9 cellular contexts compared by ENCODE assay signal in the genomic region with DNA sequence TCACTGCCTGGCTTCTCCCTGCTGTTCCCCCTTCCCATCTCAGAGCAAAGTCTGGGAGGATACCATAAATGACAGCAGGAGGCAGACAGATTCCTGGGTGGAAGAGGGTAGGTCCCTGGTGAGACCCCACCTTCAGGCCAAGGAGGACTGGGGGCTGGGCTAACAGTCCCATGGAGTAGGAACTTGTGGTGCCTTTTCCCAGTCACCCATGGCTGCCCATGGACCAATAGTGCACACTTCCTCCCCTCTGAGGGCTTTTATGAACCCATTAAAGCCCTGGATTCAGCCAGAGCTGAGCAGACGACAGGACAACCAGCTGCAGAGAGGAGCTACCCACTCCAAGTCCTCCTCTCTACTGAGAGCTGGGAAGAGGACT. TPM values are rescaled to one million over a fixed set of nuclear protein-coding genes. Genes with fewer than 3 reads are reported as not detected.
DNase-seq lines count a peak whose midpoint lies in the region; ATAC-seq, FAIRE-seq and TF ChIP-seq lines count a peak whose summit lies in the region.
"Had no signal": no experiment of that assay in that cellular context is flagged by ENCODE, and none has a peak within 500 bp of the region (broad histone marks: within the 10 kb centered on the region; RNA-seq: fewer than 3 reads in every experiment).

No MANE protein-coding gene starts in this region.

- ATAC-seq in HepG2 (peak; percentile 56), upper lobe of right lung (peak; percentile 5), HG02798 (IDR thresholded peaks at IDR 0.05; ENCODE audit: poor library complexity, unreplicated experiment) (no peak)

- no peak for TF ChIP-seq CTCF in left ventricle myocardium inferior (IDR thresholded peaks at IDR 0.05; ENCODE audit: borderline replicate concordance)
- no peak for TF ChIP-seq CTCF in right atrium auricular region (IDR thresholded peaks at IDR 0.05)
- TF ChIP-seq CTCF in HepG2 (CRISPR knock-in tag; IDR thresholded peaks at IDR 0.05): 0 out of 2 replicates have a peak, but pooled peaks have one; percentile 9
- TF ChIP-seq CTCF in upper lobe of right lung (IDR thresholded peaks at IDR 0.05): no peak

- H3K27me3 ChIP-seq in left ventricle myocardium inferior (ENCODE audit: low read depth) (no peaks in the 10 kb centered on the region), right atrium auricular region (no peaks in the 10 kb centered on the region), HepG2 (ENCODE audit: control insufficient read depth in 1 of 2, insufficient read depth in 2 of 2, low read length in 2 of 2) (no peaks in the 10 kb centered on the region; a peak in 1 of 5 replicates), upper lobe of right lung (no peaks in the 10 kb centered on the region)

- H3K4me3 ChIP-seq in left ventricle myocardium inferior (peak overlapping the region; percentile 57), right atrium auricular region (peak overlapping the region in 1 of 2 donors; percentile 40), HepG2 (replicated peaks in 1 of 3; ENCODE audit: insufficient read depth in 1 of 3, low read depth in 2 of 3, low read length in 3 of 3) (peak overlapping the region; percentile 53 to 78 (median 58)), upper lobe of right lung (no peak overlapping the region)

- in situ Hi-C loops in HepG2 (cut with HindIII; ENCODE audit: extremely low pct_ligation_motif_present, low pct_unique_long_range_greater_than_20kb): no loop called here

- no peaks in the 10 kb centered on the region for H3K9me3 Mint-ChIP-seq in activated naive CD8-positive, alpha-beta T cell treated with anti-CD3 and anti-CD28 coated beads for 36 hours

- no peaks in the 10 kb centered on the region for H3K27me3 Mint-ChIP-seq in activated naive CD8-positive, alpha-beta T cell treated with anti-CD3 and anti-CD28 coated beads for 36 hours

- no peak for DNase-seq in left ventricle myocardium inferior
- no peak for DNase-seq in right atrium auricular region (ENCODE audit: low spot score)
- DNase-seq in activated naive CD8-positive, alpha-beta T cell treated with anti-CD3 and anti-CD28 coated beads for 36 hours: no peak
- no peak for DNase-seq in HepG2 (ENCODE audit: low spot score)
- DNase-seq in upper lobe of right lung: no peak
- no peak for DNase-seq in posterior cingulate gyrus
- no peak for DNase-seq in stimulated activated CD4-positive, alpha-beta T cell treated with anti-CD3 and anti-CD28 coated beads, Interleukin-2, amount 100 ng/mL, for 24 hours
- DNase-seq: GDM1 had no signal

- WGBS in HepG2 (ENCODE audit: low lambda C conversion rate): 22% methylated on average over 1 of the region's 1 CpG

- POLR2A ChIA-PET in HepG2 (lab: Yijun Ruan, JAX): interaction anchor here (0.5 to 2.2 kb wide), 6 partner anchors 9 to 264 kb away, joined by 3 to 11 read pairs (median 4); a partner anchor contains a TSS

- H3K36me3 ChIP-seq in left ventricle myocardium inferior (no peaks in the 10 kb centered on the region), right atrium auricular region (no peaks in the 10 kb centered on the region), HepG2 (replicated peaks in 1 of 2; ENCODE audit: control insufficient read depth in 1 of 2, insufficient read depth in 2 of 2, low read length in 2 of 2) (no peaks in the 10 kb centered on the region), upper lobe of right lung (no peaks in the 10 kb centered on the region)

- no peak for FAIRE-seq in HepG2 (lab: Jason Lieb, UNC)

- no peak overlapping the region for H3K27ac Mint-ChIP-seq in activated naive CD8-positive, alpha-beta T cell treated with anti-CD3 and anti-CD28 coated beads for 36 hours

- no peaks in the 10 kb centered on the region for H3K36me3 Mint-ChIP-seq in activated naive CD8-positive, alpha-beta T cell treated with anti-CD3 and anti-CD28 coated beads for 36 hours

- no peaks in the 10 kb centered on the region for H4K20me1 ChIP-seq in HepG2 (ENCODE audit: insufficient read depth, low read length)

- no peak for TF ChIP-seq RAD21 in HepG2 (CRISPR knock-in tag; IDR thresholded peaks at IDR 0.05)

- H3K9me3 ChIP-seq in left ventricle myocardium inferior (replicated peaks) (peaks cover 8% of the 10 kb centered on the region), right atrium auricular region (peaks cover 0 to 7% of the 10 kb centered on the region in 2 donors), HepG2 (ENCODE audit: low read length) (peaks cover 5% of the 10 kb centered on the region; the same call in 1 of the 2 replicates), upper lobe of right lung (no peaks in the 10 kb centered on the region)

- H2AFZ ChIP-seq in HepG2 (ENCODE audit: low read length): peak overlapping the region; percentile 42

- CTCF ChIA-PET in HepG2 (lab: Yijun Ruan, JAX; ENCODE audit: low intra/inter-chr PET ratio, low total read pairs): no interaction called here

- H3K79me2 ChIP-seq in HepG2 (ENCODE audit: insufficient read depth, low read length): no peaks in the 10 kb centered on the region

- peaks cover 2% of the 10 kb centered on the region for H3K4me1 Mint-ChIP-seq in activated naive CD8-positive, alpha-beta T cell treated with anti-CD3 and anti-CD28 coated beads for 36 hours

- TF ChIP-seq EP300 in HepG2 (IDR thresholded peaks at IDR 0.05; ENCODE audit: low read depth in 2 of 2, low read length in 2 of 2) (no peak), HepG2 (CRISPR knock-in tag; IDR thresholded peaks at IDR 0.05; ENCODE audit: borderline replicate concordance) (no peak)

- intact Hi-C loops in left ventricle myocardium inferior (cut with micrococcal nuclease): no loop called here
- intact Hi-C loops in HepG2 (cut with micrococcal nuclease; ENCODE audit: unreplicated experiment): loop anchor here (5.0 kb wide), 1 partner anchor 125 kb away; no protein-coding TSS in a partner anchor
- intact Hi-C loops in upper lobe of right lung (cut with DNase I): no loop called here
- intact Hi-C loops in posterior cingulate gyrus (cut with DNase I): no loop called here

- peak overlapping the region; percentile 57 for H3K4me3 Mint-ChIP-seq in activated naive CD8-positive, alpha-beta T cell treated with anti-CD3 and anti-CD28 coated beads for 36 hours

- no peak for TF ChIP-seq POLR2A in HepG2 (IDR thresholded peaks at IDR 0.05; ENCODE audit: insufficient read depth in 1 of 2, low read depth in 2 of 2, low read length in 2 of 2)

- BruUV-seq in HepG2 (replicated peaks; lab: Mats Ljungman, UMichigan): no TSS peak

- H3K9ac ChIP-seq in HepG2 (ENCODE audit: insufficient read depth, low read depth, low read length): peak overlapping the region; percentile 17; the same call in 1 of the 2 replicates

- H3K4me1 ChIP-seq in left ventricle myocardium inferior (peaks cover 14% of the 10 kb centered on the region), right atrium auricular region (peaks cover 0 to 5% of the 10 kb centered on the region in 2 donors), HepG2 (ENCODE audit: insufficient read depth, low read length) (peaks cover 22% of the 10 kb centered on the region), upper lobe of right lung (peaks cover 8% of the 10 kb centered on the region)

- H3K27ac ChIP-seq in left ventricle myocardium inferior (replicated peaks) (no peak overlapping the region), right atrium auricular region (no peak overlapping the region), HepG2 (ENCODE audit: extremely low read length, insufficient read depth, low read length) (no peak overlapping the region), upper lobe of right lung (no peak overlapping the region)

- peak overlapping the region; percentile 88 for H3K4me2 ChIP-seq in HepG2 (ENCODE audit: low read depth, low read length)

TF ChIP-seq in HepG2, 621 proteins besides CTCF, POLR2A, EP300 and RAD21 (continues in another document):
- TF ChIP-seq MAZ (IDR thresholded peaks at IDR 0.05; ENCODE audit: borderline replicate concordance, low read depth, low read length): no peak
- TF ChIP-seq MAZ (CRISPR knock-in tag; IDR thresholded peaks at IDR 0.05; ENCODE audit: low read depth): no peak
- TF ChIP-seq ZSCAN21 (CRISPR knock-in tag; IDR thresholded peaks at IDR 0.05; ENCODE audit: borderline replicate concordance): 0 out of 2 replicates have a peak, but pooled peaks have one; percentile 23
- TF ChIP-seq ZNF343 (CRISPR knock-in tag; IDR thresholded peaks at IDR 0.05): no peak
- no peak for TF ChIP-seq ZNF614 (CRISPR knock-in tag; IDR thresholded peaks at IDR 0.05; ENCODE audit: borderline replicate concordance)

RNA-seq across cellular contexts. Expression of a gene that starts 36.6 kb away (rescaled TPM):
- not detected for total RNA-seq in left ventricle myocardium inferior
- total RNA-seq in right atrium auricular region: not detected
- total RNA-seq in activated naive CD8-positive, alpha-beta T cell treated with anti-CD3 and anti-CD28 coated beads for 36 hours: not detected
- not detected in 2 replicates for total RNA-seq in HepG2 (2016; rRNA removed; fragmentation: Illumina TruSeq; extraction: Trizol)
- not detected in 2 replicates for total RNA-seq in HepG2 (2016; cell fraction: cytosol; rRNA removed; fragmentation: Illumina TruSeq; extraction: Trizol; ENCODE audit: low read depth)
- not detected in 2 replicates for total RNA-seq in HepG2 (2016; cell fraction: insoluble cytoplasmic fraction; rRNA removed; fragmentation: Illumina TruSeq; extraction: Trizol)
- not detected in 2 replicates for total RNA-seq in HepG2 (2016; cell fraction: membrane; rRNA removed; fragmentation: Illumina TruSeq; extraction: Trizol)
- not detected in 2 replicates for total RNA-seq in HepG2 (2016; cell fraction: nucleus; rRNA removed; fragmentation: Illumina TruSeq; extraction: Trizol)
- polyA plus RNA-seq in HepG2 (2011; rRNA removed): not detected in 2 replicates
- polyA plus RNA-seq in HepG2 (2011; cell fraction: cytosol; rRNA removed): not detected in 2 replicates
- not detected in 2 replicates for polyA plus RNA-seq in HepG2 (2011; cell fraction: nucleus; rRNA removed)
- not detected in 2 replicates for polyA plus RNA-seq in HepG2 (2012)
- not detected in 2 replicates for polyA plus RNA-seq in HepG2 (2016; cell fraction: cytosol; fragmentation: Illumina TruSeq; extraction: Trizol; ENCODE audit: low read depth)
- not detected in 2 replicates for polyA plus RNA-seq in HepG2 (2016; cell fraction: insoluble cytoplasmic fraction; fragmentation: Illumina TruSeq; extraction: Trizol; ENCODE audit: low read depth)
- not detected in 2 replicates for polyA plus RNA-seq in HepG2 (2016; cell fraction: membrane; fragmentation: Illumina TruSeq; extraction: Trizol; ENCODE audit: low read depth)
- polyA plus RNA-seq in HepG2 (2016; cell fraction: nucleus; fragmentation: Illumina TruSeq; extraction: Trizol; ENCODE audit: insufficient read depth, low read depth): not detected in 2 replicates
- polyA minus RNA-seq in HepG2 (2011; rRNA and poly(A)+ RNA removed; ENCODE audit: low replicate concordance): not detected in 2 replicates
- polyA minus RNA-seq in HepG2 (2011; cell fraction: cytosol; rRNA and poly(A)+ RNA removed): not detected in 2 replicates
- not detected in 2 replicates for polyA minus RNA-seq in HepG2 (2011; cell fraction: nucleus; rRNA and poly(A)+ RNA removed)
- total RNA-seq in upper lobe of right lung: not detected
